ENCODE assay signal across 12 cellular contexts in genomic region chr10:16853201-16853600, GRCh38. TPM values are rescaled to one million over a fixed set of nuclear protein-coding genes. Genes with fewer than 3 reads are reported as not detected.
DNase-seq lines count a peak whose midpoint lies in the region; ATAC-seq, FAIRE-seq and TF ChIP-seq lines count a peak whose summit lies in the region.
"Had no signal": no experiment of that assay in that cellular context is flagged by ENCODE, and none has a peak within 500 bp of the region (broad histone marks: within the 10 kb centered on the region; RNA-seq: fewer than 3 reads in every experiment).

No MANE protein-coding gene starts in this region.

- no peaks in the 10 kb centered on the region for H3F3A ChIP-seq in neural progenitor cell (ENCODE audit: low read depth)

- peak overlapping the region; percentile 4 for H3K9ac ChIP-seq in endothelial cell of umbilical vein (replicated peaks; ENCODE audit: extremely low read depth, insufficient read depth, low read length)
- H3K9ac ChIP-seq in neural progenitor cell, result no peak overlapping the region
- H3K9ac ChIP-seq: BLaER1 treated with 17β-estradiol and CSF1 and Interleukin-3, amounts not matched to agents 10 nM and 100 nM had no signal

- TF ChIP-seq POLR2A in endothelial cell of umbilical vein (IDR thresholded peaks at IDR 0.05; ENCODE audit: low read depth, low read length), result no peak

- ATAC-seq in sciatic nerve (peak; percentile 41), HG02852 (IDR thresholded peaks at IDR 0.05; ENCODE audit: unreplicated experiment) (no peak)

- H3K9me3 ChIP-seq in endothelial cell of umbilical vein (replicated peaks; ENCODE audit: control insufficient read depth, insufficient read depth, low read length) (no peaks in the 10 kb centered on the region), neural progenitor cell (ENCODE audit: low read depth) (no peaks in the 10 kb centered on the region)
- H3K9me3 ChIP-seq: BLaER1 treated with 17β-estradiol and CSF1 and Interleukin-3, amounts not matched to agents 10 nM and 100 nM; sigmoid colon; suprapubic skin had no signal

- H3K79me2 ChIP-seq in endothelial cell of umbilical vein (ENCODE audit: control insufficient read depth, insufficient read depth, low read length) (no peaks in the 10 kb centered on the region), neural progenitor cell (ENCODE audit: low read depth) (no peaks in the 10 kb centered on the region)

- no peaks in the 10 kb centered on the region for H3K9me3 Mint-ChIP-seq in neural progenitor cell

- BruUV-seq in endothelial cell of umbilical vein (replicated peaks; lab: Mats Ljungman, UMichigan), result no TSS peak

- TF ChIP-seq CTCF in endothelial cell of umbilical vein (IDR thresholded peaks at IDR 0.05; ENCODE audit: extremely low read depth in 1 of 2, insufficient read depth in 1 of 2, low read depth in 1 of 2, low read length in 2 of 2) (peak; percentile 35 to 39), neural progenitor cell (IDR thresholded peaks at IDR 0.05) (no peak)

- FAIRE-seq in endothelial cell of umbilical vein (lab: Jason Lieb, UNC), result peak; percentile 74

- no peak overlapping the region for H2AFZ ChIP-seq in endothelial cell of umbilical vein (ENCODE audit: low read depth, low read length)
- H2AFZ ChIP-seq in neural progenitor cell (replicated peaks), result no peak overlapping the region

- DNase-seq in NCI-H748 (lab: John Stamatoyannopoulos, UW; ENCODE audit: unreplicated experiment) (peak; percentile 32), NCI-H748 treated with DMSO at 0.1 percent for 48 hours (lab: John Stamatoyannopoulos, UW) (no peak), NCI-H82 treated with DMSO at 0.1 percent for 48 hours (lab: John Stamatoyannopoulos, UW; ENCODE audit: unreplicated experiment) (peak; percentile 4), endothelial cell of umbilical vein (ENCODE audit: low read depth, low spot score) (peak; percentile 73), sciatic nerve (ENCODE audit: low spot score) (no peak), neural progenitor cell (ENCODE audit: low spot score) (no peak), NCI-H345 (lab: John Stamatoyannopoulos, UW) (no peak)
- DNase-seq: NCI-H1694 treated with DMSO at 0.1 percent for 48 hours, sigmoid colon had no signal

- H4K20me1 ChIP-seq in endothelial cell of umbilical vein (replicated peaks; ENCODE audit: control insufficient read depth, extremely low read depth, insufficient read depth, low read length) (no peaks in the 10 kb centered on the region), neural progenitor cell (ENCODE audit: low read depth) (no peaks in the 10 kb centered on the region)
- H4K20me1 ChIP-seq: BLaER1 treated with 17β-estradiol and CSF1 and Interleukin-3, amounts not matched to agents 10 nM and 100 nM had no signal

- H3K4me2 ChIP-seq in endothelial cell of umbilical vein (ENCODE audit: insufficient read depth, low read length) (no peak overlapping the region), neural progenitor cell (no peak overlapping the region)
- H3K4me2 ChIP-seq: BLaER1 treated with 17β-estradiol and CSF1 and Interleukin-3, amounts not matched to agents 10 nM and 100 nM had no signal

- no peaks in the 10 kb centered on the region for H3K36me3 ChIP-seq in endothelial cell of umbilical vein (ENCODE audit: control insufficient read depth in 2 of 2, extremely low read depth in 1 of 2, insufficient read depth in 2 of 2, low read length in 2 of 2)
- H3K36me3 ChIP-seq in neural progenitor cell, result no peaks in the 10 kb centered on the region
- H3K36me3 ChIP-seq: BLaER1 treated with 17β-estradiol and CSF1 and Interleukin-3, amounts not matched to agents 10 nM and 100 nM; sigmoid colon; suprapubic skin had no signal

- CTCF ChIA-PET in endothelial cell of umbilical vein (lab: Charles Lee), result interaction anchor here (0.6 to 2.2 kb wide), 28 partner anchors 9 to 523 kb away, joined by 3 to 17 read pairs (median 4); partner anchors contain the start of gene TRDMT1

- no peak overlapping the region for H3K4me3 Mint-ChIP-seq in neural progenitor cell

- no peak overlapping the region for H3K27ac ChIP-seq in endothelial cell of umbilical vein (ENCODE audit: insufficient read depth, low read depth, low read length)
- H3K27ac ChIP-seq in neural progenitor cell, result no peak overlapping the region
- H3K27ac ChIP-seq: BLaER1 treated with 17β-estradiol and CSF1 and Interleukin-3, amounts not matched to agents 10 nM and 100 nM; sigmoid colon; suprapubic skin had no signal

- H3K36me3 Mint-ChIP-seq in neural progenitor cell, result no peaks in the 10 kb centered on the region

- intact Hi-C loops in endothelial cell of umbilical vein (cut with micrococcal nuclease) (loop anchor here (1.0 to 5.0 kb wide), 6 partner anchors 113 to 404 kb away; no protein-coding TSS in a partner anchor), sciatic nerve (cut with DNase I) (no loop called here)

- POLR2A ChIA-PET in endothelial cell of umbilical vein (lab: Charles Lee), result interaction anchor here (1.3 kb wide), 1 partner anchor 377 kb away, joined by 4 read pairs; no protein-coding TSS in a partner anchor

- dilution Hi-C loops in endothelial cell of umbilical vein (cut with MboI; ENCODE audit: extremely low pct_ligation_motif_present, low sequenced_read_pairs), result no loop called here

- H3K27me3 ChIP-seq in endothelial cell of umbilical vein (ENCODE audit: control insufficient read depth in 2 of 2, insufficient read depth in 2 of 2, low read length in 2 of 2) (no peaks in the 10 kb centered on the region), neural progenitor cell (no peaks in the 10 kb centered on the region)
- H3K27me3 ChIP-seq: BLaER1 treated with 17β-estradiol and CSF1 and Interleukin-3, amounts not matched to agents 10 nM and 100 nM; sigmoid colon; suprapubic skin had no signal

- H3K4me1 Mint-ChIP-seq in neural progenitor cell, result peaks cover 44% of the 10 kb centered on the region

- no peak overlapping the region for H3K27ac Mint-ChIP-seq in neural progenitor cell

- H3K9me1 ChIP-seq in endothelial cell of umbilical vein (replicated peaks; ENCODE audit: control insufficient read depth, extremely low read depth, insufficient read depth, low read length), result no peaks in the 10 kb centered on the region

- H3K4me1 ChIP-seq in endothelial cell of umbilical vein (ENCODE audit: control insufficient read depth, extremely low read depth, insufficient read depth, low read length) (peaks cover 23% of the 10 kb centered on the region), neural progenitor cell (no peaks in the 10 kb centered on the region)
- H3K4me1 ChIP-seq: BLaER1 treated with 17β-estradiol and CSF1 and Interleukin-3, amounts not matched to agents 10 nM and 100 nM; sigmoid colon had no signal

- no peak overlapping the region for H3K4me3 ChIP-seq in endothelial cell of umbilical vein (replicated peaks in 1 of 3; ENCODE audit: insufficient read depth in 1 of 3, low read depth in 1 of 3, low read length in 3 of 3)
- H3K4me3 ChIP-seq in neural progenitor cell, result no peak overlapping the region
- H3K4me3 ChIP-seq: BLaER1 treated with 17β-estradiol and CSF1 and Interleukin-3, amounts not matched to agents 10 nM and 100 nM; sigmoid colon; suprapubic skin had no signal

- H3K27me3 Mint-ChIP-seq in neural progenitor cell (ENCODE audit: insufficient read depth, low read depth), result peaks cover 5% of the 10 kb centered on the region

TF ChIP-seq in endothelial cell of umbilical vein, 7 proteins besides CTCF, POLR2A, EP300 and RAD21:
- no peak for TF ChIP-seq POLR2AphosphoS5 (IDR thresholded peaks at IDR 0.05; ENCODE audit: insufficient read depth, low read depth, low read length)
- no peak for TF ChIP-seq MYC (IDR thresholded peaks at IDR 0.05; ENCODE audit: low read depth, low read length)
- TF ChIP-seq EZH2 (IDR thresholded peaks at IDR 0.05; ENCODE audit: borderline replicate concordance, low read depth, low read length, severe bottlenecking), result no peak
- no peak for TF ChIP-seq JUN (IDR thresholded peaks at IDR 0.05; ENCODE audit: borderline replicate concordance, insufficient read depth, insufficient read length, low read depth)
- TF ChIP-seq GATA2 (IDR thresholded peaks at IDR 0.05; ENCODE audit: insufficient read depth, insufficient read length, low read depth, low read length), result no peak

RNA-seq across cellular contexts. Expression of gene RSU1, which starts 36.0 kb away (rescaled TPM):
- 91.9 and 104 TPM in 2 replicates for total RNA-seq in endothelial cell of umbilical vein
- 80.2 and 81.2 TPM in 2 replicates for polyA plus RNA-seq in endothelial cell of umbilical vein
- 116 TPM in 2 replicates for polyA plus RNA-seq in endothelial cell of umbilical vein (2011; cell fraction: cytosol; rRNA removed)
- 59.3 and 66.6 TPM in 2 replicates for polyA plus RNA-seq in endothelial cell of umbilical vein (2011; cell fraction: nucleus; rRNA removed)
- 84.9 and 89.2 TPM in 2 replicates for polyA plus RNA-seq in endothelial cell of umbilical vein (2012)
- 86.3 and 111 TPM in 2 replicates for polyA minus RNA-seq in endothelial cell of umbilical vein
- polyA minus RNA-seq in endothelial cell of umbilical vein (2011; cell fraction: cytosol; rRNA and poly(A)+ RNA removed), result 15.0 TPM
- polyA minus RNA-seq in endothelial cell of umbilical vein (2011; cell fraction: nucleus; rRNA and poly(A)+ RNA removed), result 40.1 and 60.3 TPM in 2 replicates
- 83.6 TPM for total RNA-seq in sciatic nerve
- 9.6 and 18.5 TPM in 2 replicates for total RNA-seq in neural progenitor cell (ENCODE audit: low replicate concordance)

Comparison
In these comparisons a context has a peak if more than half of its experiments do, and no peak if none do; other contexts are left out.
1. DNase-seq: peak in NCI-H748 (single experiment), NCI-H82 treated with DMSO at 0.1 percent for 48 hours (single experiment) and endothelial cell of umbilical vein (single experiment); none in NCI-H748 treated with DMSO at 0.1 percent for 48 hours (single experiment), sciatic nerve (single experiment), neural progenitor cell (single experiment) and NCI-H345 (single experiment).